ENCODE assay signal across 13 cellular contexts in the genomic region with DNA sequence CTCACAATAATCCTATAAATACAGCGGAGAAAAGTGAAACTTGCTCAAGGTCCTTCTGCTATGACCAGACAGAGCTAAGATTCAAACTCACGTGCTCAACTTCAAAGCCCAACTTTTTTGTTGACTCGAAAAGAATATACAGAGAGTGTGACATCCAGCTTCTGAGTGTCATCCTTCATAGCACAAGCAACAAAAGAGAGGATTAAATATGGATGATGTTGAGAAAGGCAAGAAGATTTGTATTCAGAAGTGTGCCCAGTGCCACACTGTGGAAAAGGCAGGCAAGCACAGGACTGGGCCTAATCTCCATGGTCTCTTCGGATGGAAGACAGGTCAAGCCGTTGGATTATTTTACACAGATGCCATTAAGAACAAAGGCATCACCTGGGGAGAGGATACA. TPM values are rescaled to one million over a fixed set of nuclear protein-coding genes. Genes with fewer than 3 reads are reported as not detected.
DNase-seq lines count a peak whose midpoint lies in the region; ATAC-seq and TF ChIP-seq lines count a peak whose summit lies in the region.
"Had no signal": no experiment of that assay in that cellular context is flagged by ENCODE, and none has a peak within 500 bp of the region (broad histone marks: within the 10 kb centered on the region; RNA-seq: fewer than 3 reads in every experiment).

No MANE protein-coding gene starts in this region.

- peak overlapping the region; percentile 20 for H3K27ac Mint-ChIP-seq in activated naive CD8-positive, alpha-beta T cell treated with anti-CD3 and anti-CD28 coated beads, Interleukin-2, amount 50 U/mL, for 24 hours
- no peak overlapping the region for H3K27ac Mint-ChIP-seq in activated naive CD8-positive, alpha-beta T cell treated with anti-CD3 and anti-CD28 coated beads for 36 hours
- H3K27ac Mint-ChIP-seq: stimulated activated naive B cell treated with anti-CD40 and anti-IgM and Interleukin-4, amounts not matched to agents 10 μg/mL and 1 μg/mL and 100 μg/mL, for 72 hours had no signal

- no peaks in the 10 kb centered on the region for H3K27me3 ChIP-seq in stomach
- no peaks in the 10 kb centered on the region for H3K27me3 ChIP-seq in gastroesophageal sphincter
- H3K27me3 ChIP-seq: sigmoid colon, SJSA1 had no signal

- H3K4me1 ChIP-seq in OCI-LY7 (ENCODE audit: insufficient read depth, low read length, poor library complexity, severe bottlenecking) = peaks cover 17% of the 10 kb centered on the region
- peaks cover 0 to 39% (median 28%) of the 10 kb centered on the region in 4 donors for H3K4me1 ChIP-seq in stomach
- peaks cover 0 to 15% (median 2%) of the 10 kb centered on the region in 3 donors for H3K4me1 ChIP-seq in gastroesophageal sphincter

- no peaks in the 10 kb centered on the region for H3K9me3 Mint-ChIP-seq in activated naive CD8-positive, alpha-beta T cell treated with anti-CD3 and anti-CD28 coated beads, Interleukin-2, amount 50 U/mL, for 24 hours
- H3K9me3 Mint-ChIP-seq in activated naive CD8-positive, alpha-beta T cell treated with anti-CD3 and anti-CD28 coated beads for 36 hours = no peaks in the 10 kb centered on the region
- H3K9me3 Mint-ChIP-seq: stimulated activated naive B cell treated with anti-CD40 and anti-IgM and Interleukin-4, amounts not matched to agents 10 μg/mL and 1 μg/mL and 100 μg/mL, for 72 hours had no signal

- CTCF ChIA-PET in OCI-LY7 (lab: Charles Lee; ENCODE audit: unreplicated experiment) = interaction anchor here (0.5 to 1.4 kb wide), 3 partner anchors 21 to 31 kb away, joined by 3 read pairs; no protein-coding TSS in a partner anchor

- H3K27ac ChIP-seq in OCI-LY7 (ENCODE audit: low read depth, low read length, poor library complexity, severe bottlenecking) (no peak overlapping the region), stomach (peak overlapping the region; percentile 54 to 94 (median 91)), gastroesophageal sphincter (no peak overlapping the region)
- H3K27ac ChIP-seq: KMS-11, sigmoid colon, SJSA1 had no signal

- intact Hi-C loops in OCI-LY7 (cut with micrococcal nuclease; ENCODE audit: unreplicated experiment) = loop anchor here (5.0 kb wide), 1 partner anchor 446 kb away; a partner anchor contains a TSS
- intact Hi-C loops in stomach (cut with DNase I; ENCODE audit: low total_unique reads) = no loop called here

- POLR2A ChIA-PET in OCI-LY7 (lab: Charles Lee) = interaction anchor here (0.6 to 2.1 kb wide), 8 partner anchors 11 to 803 kb away, joined by 3 to 8 read pairs (median 4); no protein-coding TSS in a partner anchor

- TF ChIP-seq POLR2A in stomach (IDR thresholded peaks at IDR 0.05) = no peak
- TF ChIP-seq POLR2A in gastroesophageal sphincter (IDR thresholded peaks at IDR 0.05) = no peak

- no peak for DNase-seq in activated naive CD8-positive, alpha-beta T cell treated with anti-CD3 and anti-CD28 coated beads, Interleukin-2, amount 50 U/mL, for 24 hours
- DNase-seq in activated naive CD8-positive, alpha-beta T cell treated with anti-CD3 and anti-CD28 coated beads for 36 hours = no peak
- DNase-seq in OCI-LY7 (ENCODE audit: low spot score) = no peak
- peak; percentile 49 for DNase-seq in globus pallidus (ENCODE audit: low spot score)
- peak; percentile 39 for DNase-seq in stomach
- DNase-seq: AML-193; sigmoid colon; stimulated activated naive B cell treated with anti-CD40 and anti-IgM and Interleukin-4, amounts not matched to agents 10 μg/mL and 1 μg/mL and 100 μg/mL, for 72 hours had no signal

- H3K9me2 ChIP-seq in OCI-LY7 (ENCODE audit: insufficient read depth, low read length) = no peaks in the 10 kb centered on the region

- H3K9me3 ChIP-seq in OCI-LY7 (ENCODE audit: low read length) = no peaks in the 10 kb centered on the region
- no peaks in the 10 kb centered on the region for H3K9me3 ChIP-seq in stomach
- H3K9me3 ChIP-seq in gastroesophageal sphincter = no peaks in the 10 kb centered on the region
- H3K9me3 ChIP-seq: sigmoid colon, SJSA1 had no signal

- no peak overlapping the region for H3K4me2 ChIP-seq in OCI-LY7 (ENCODE audit: low read length)
- H3K4me2 ChIP-seq: KMS-11 had no signal

- WGBS in stomach, 5 donors = 29 to 64% (median 47%) methylated on average over 5 of the region's 5 CpGs
- 80 to 91% methylated on average over 5 of the region's 5 CpGs for WGBS in gastroesophageal sphincter (ENCODE audit: low coverage in 1 of 2), 2 donors

- no peaks in the 10 kb centered on the region for H3K36me3 ChIP-seq in OCI-LY7 (ENCODE audit: insufficient read depth, low read length)
- H3K36me3 ChIP-seq in stomach = no peaks in the 10 kb centered on the region
- no peaks in the 10 kb centered on the region for H3K36me3 ChIP-seq in gastroesophageal sphincter
- H3K36me3 ChIP-seq: sigmoid colon had no signal

- H3K4me3 ChIP-seq in OCI-LY7 (ENCODE audit: low read depth, low read length, poor library complexity, severe bottlenecking) (no peak overlapping the region), stomach (peak overlapping the region in 3 of 4 donors; percentile 10 to 27 (median 10)), gastroesophageal sphincter (no peak overlapping the region)
- H3K4me3 ChIP-seq: sigmoid colon, SJSA1 had no signal

- peaks cover 4% of the 10 kb centered on the region for H3K36me3 Mint-ChIP-seq in activated naive CD8-positive, alpha-beta T cell treated with anti-CD3 and anti-CD28 coated beads, Interleukin-2, amount 50 U/mL, for 24 hours (ENCODE audit: low read depth)
- H3K36me3 Mint-ChIP-seq in activated naive CD8-positive, alpha-beta T cell treated with anti-CD3 and anti-CD28 coated beads for 36 hours = peaks cover 3% of the 10 kb centered on the region

- TF ChIP-seq CTCF in OCI-LY7 (conservative IDR thresholded peaks at IDR 0.05; ENCODE audit: low read length) (peak; percentile 48), stomach (IDR thresholded peaks at IDR 0.05) (peak in 4 of 7 experiments; percentile 27 to 71 (median 50)), gastroesophageal sphincter (IDR thresholded peaks at IDR 0.05) (no peak)

- H3K4me3 Mint-ChIP-seq in activated naive CD8-positive, alpha-beta T cell treated with anti-CD3 and anti-CD28 coated beads, Interleukin-2, amount 50 U/mL, for 24 hours = no peak overlapping the region
- H3K4me3 Mint-ChIP-seq in activated naive CD8-positive, alpha-beta T cell treated with anti-CD3 and anti-CD28 coated beads for 36 hours = no peak overlapping the region
- H3K4me3 Mint-ChIP-seq: stimulated activated naive B cell treated with anti-CD40 and anti-IgM and Interleukin-4, amounts not matched to agents 10 μg/mL and 1 μg/mL and 100 μg/mL, for 72 hours had no signal

- peaks cover 33% of the 10 kb centered on the region for H3K4me1 Mint-ChIP-seq in activated naive CD8-positive, alpha-beta T cell treated with anti-CD3 and anti-CD28 coated beads, Interleukin-2, amount 50 U/mL, for 24 hours
- H3K4me1 Mint-ChIP-seq in activated naive CD8-positive, alpha-beta T cell treated with anti-CD3 and anti-CD28 coated beads for 36 hours = peaks cover 24% of the 10 kb centered on the region

- no peaks in the 10 kb centered on the region for H3K27me3 Mint-ChIP-seq in activated naive CD8-positive, alpha-beta T cell treated with anti-CD3 and anti-CD28 coated beads, Interleukin-2, amount 50 U/mL, for 24 hours
- no peaks in the 10 kb centered on the region for H3K27me3 Mint-ChIP-seq in activated naive CD8-positive, alpha-beta T cell treated with anti-CD3 and anti-CD28 coated beads for 36 hours
- H3K27me3 Mint-ChIP-seq: stimulated activated naive B cell treated with anti-CD40 and anti-IgM and Interleukin-4, amounts not matched to agents 10 μg/mL and 1 μg/mL and 100 μg/mL, for 72 hours had no signal

- BruUV-seq in OCI-LY7 (replicated peaks; lab: Mats Ljungman, UMichigan) = no TSS peak

- H4K20me1 ChIP-seq in OCI-LY7 (ENCODE audit: insufficient read depth, low read length) = 0 out of 2 replicates have a peak, but pooled peaks cover 4% of the 10 kb centered on the region

- no peak for ATAC-seq in activated naive CD8-positive, alpha-beta T cell treated with anti-CD3 and anti-CD28 coated beads, Interleukin-2, amount 50 U/mL, for 24 hours
- ATAC-seq in HG03460 (IDR thresholded peaks at IDR 0.05; ENCODE audit: unreplicated experiment) = no peak
- no peak for ATAC-seq in GM21367 (IDR thresholded peaks at IDR 0.05; ENCODE audit: unreplicated experiment)
- no peak for ATAC-seq in gastroesophageal sphincter
- ATAC-seq: stimulated activated naive B cell treated with anti-CD40 and anti-IgM and Interleukin-4, amounts not matched to agents 10 μg/mL and 1 μg/mL and 100 μg/mL, for 72 hours had no signal

- H3K79me2 ChIP-seq in OCI-LY7 (ENCODE audit: insufficient read depth, low read depth, low read length) = peaks cover 23% of the 10 kb centered on the region; the same call in 1 of the 2 replicates

- no peak for TF ChIP-seq EP300 in stomach (IDR thresholded peaks at IDR 0.05)
- no peak for TF ChIP-seq EP300 in gastroesophageal sphincter (IDR thresholded peaks at IDR 0.05)

- H2AFZ ChIP-seq in OCI-LY7 (ENCODE audit: low read length) = peak overlapping the region; percentile 48; the same call in 1 of the 2 replicates

RNA-seq across cellular contexts. Expression of a gene that starts 2.1 kb away (rescaled TPM):
- 10 to 100 TPM; 25.7 to 27.0 TPM for total RNA-seq in activated naive CD8-positive, alpha-beta T cell treated with anti-CD3 and anti-CD28 coated beads for 36 hours
- total RNA-seq in OCI-LY7 (2014; rRNA removed; shearing (Covaris generic)) = 18.1 and 22.9 TPM in 2 replicates
- total RNA-seq in OCI-LY7 (2022) (27.6 and 35.3 TPM in 2 replicates), stomach (100 to 1,000 TPM in 1 of 5 donors, 10 to 100 TPM in 4; 15.2 to 147 (median 23.3) TPM), gastroesophageal sphincter (10 to 100 TPM; 27.4 to 48.1 (median 31.8) TPM)
- polyA plus RNA-seq in stomach = 10 to 100 TPM; 25.2 to 32.5 (median 26.9) TPM

Comparison
In these comparisons a context has a peak if more than half of its experiments do, and no peak if none do; other contexts are left out.
1. DNase-seq: peak in globus pallidus (single experiment) and stomach (single experiment); none in activated naive CD8-positive, alpha-beta T cell treated with anti-CD3 and anti-CD28 coated beads, Interleukin-2, amount 50 U/mL, for 24 hours (single experiment), activated naive CD8-positive, alpha-beta T cell treated with anti-CD3 and anti-CD28 coated beads for 36 hours (single experiment) and OCI-LY7 (single experiment).
2. H3K27ac ChIP-seq: peak in stomach (5 of 5); none in OCI-LY7 (single experiment) and gastroesophageal sphincter (0 of 4).
3. H3K4me3 ChIP-seq: peak in stomach (3 of 4); none in OCI-LY7 (single experiment) and gastroesophageal sphincter (0 of 2).
4. CTCF ChIP-seq: peak in OCI-LY7 (single experiment) and stomach (4 of 7); none in gastroesophageal sphincter (0 of 4).